11 cellular contexts compared by ENCODE assay signal in the genomic region with DNA sequence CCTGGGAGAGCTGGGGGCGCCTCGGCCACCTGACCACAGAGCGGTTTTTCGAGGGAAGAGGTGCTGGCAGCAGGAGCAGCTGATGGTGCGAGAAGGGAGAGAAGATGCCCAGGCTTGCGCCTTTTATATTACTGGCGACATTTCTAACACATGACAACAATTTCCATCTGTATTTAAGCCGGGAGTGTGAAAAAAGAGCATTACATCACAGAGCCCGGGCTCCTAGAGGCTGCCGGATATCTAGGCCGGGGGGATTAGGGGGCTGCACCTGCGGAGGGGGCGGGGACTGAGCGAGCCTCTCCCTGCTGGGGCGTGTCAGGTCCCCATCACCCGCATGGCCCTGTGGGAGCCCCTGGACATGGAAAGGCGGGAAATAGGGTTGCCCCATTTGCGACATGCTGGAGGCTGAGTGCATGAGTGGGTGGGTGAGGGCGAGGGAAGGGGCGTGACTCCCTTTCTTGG.
DNase-seq lines count a peak whose midpoint lies in the region; ATAC-seq and TF ChIP-seq lines count a peak whose summit lies in the region.
"Had no signal": no experiment of that assay in that cellular context is flagged by ENCODE, and none has a peak within 500 bp of the region (broad histone marks: within the 10 kb centered on the region; RNA-seq: fewer than 3 reads in every experiment).

No MANE protein-coding gene starts in this region.

- H3K9ac ChIP-seq in trophoblast cell (ENCODE audit: low read length) = no peak overlapping the region
- no peak overlapping the region for H3K9ac ChIP-seq in PC-3 (ENCODE audit: low read length)
- H3K9ac ChIP-seq: BLaER1 treated with 17β-estradiol and CSF1 and Interleukin-3, amounts not matched to agents 10 nM and 100 nM had no signal

- POLR2A ChIA-PET in PC-3 (lab: Charles Lee; ENCODE audit: unreplicated experiment) (no interaction called here), HEK293T (lab: Yijun Ruan, JAX) (no interaction called here)

- H3K18ac ChIP-seq in trophoblast cell (ENCODE audit: low read length) = no peak overlapping the region

- intact Hi-C loops in Calu3 (cut with micrococcal nuclease; ENCODE audit: unreplicated experiment) = no loop called here
- intact Hi-C loops in left ventricle myocardium superior (cut with micrococcal nuclease) = no loop called here
- intact Hi-C loops in PC-3 (cut with micrococcal nuclease) = no loop called here

- H3F3A ChIP-seq in PC-3 (ENCODE audit: low read length, unreplicated experiment) = no peaks in the 10 kb centered on the region

- no peak overlapping the region for H2AK5ac ChIP-seq in trophoblast cell (ENCODE audit: low read length)

- H3K36me3 ChIP-seq in WERI-Rb-1 (no peaks in the 10 kb centered on the region), trophoblast cell (ENCODE audit: control insufficient read depth in 1 of 2, insufficient read depth in 2 of 2, low read length in 2 of 2) (no peaks in the 10 kb centered on the region), PC-3 (ENCODE audit: low read depth, low read length) (no peaks in the 10 kb centered on the region)
- H3K36me3 ChIP-seq: BLaER1 treated with 17β-estradiol and CSF1 and Interleukin-3, amounts not matched to agents 10 nM and 100 nM had no signal

- ATAC-seq in left ventricle myocardium superior (peak; percentile 38), PC-3 (no peak)
- no peak for ATAC-seq in activated naive CD8-positive, alpha-beta T cell treated with anti-CD3 and anti-CD28 coated beads, Interleukin-2, amount 50 U/mL, for 24 hours
- ATAC-seq: activated CD8-positive, alpha-beta T cell treated with anti-CD3 and anti-CD28 coated beads, Interleukin-2, amount 10 ng/mL, durations not matched to agents 7 days and 5 days had no signal

- no peaks in the 10 kb centered on the region for H3K9me2 ChIP-seq in PC-3 (replicated peaks; ENCODE audit: low read length)

- H3K27me3 ChIP-seq in WERI-Rb-1 (ENCODE audit: insufficient read depth, low read depth, severe bottlenecking) = no peaks in the 10 kb centered on the region
- H3K27me3 ChIP-seq in trophoblast cell (ENCODE audit: insufficient read depth, low read length) = peaks cover 5% of the 10 kb centered on the region
- no peaks in the 10 kb centered on the region for H3K27me3 ChIP-seq in PC-3 (ENCODE audit: low read length)
- H3K27me3 ChIP-seq: BLaER1 treated with 17β-estradiol and CSF1 and Interleukin-3, amounts not matched to agents 10 nM and 100 nM had no signal

- H3K4me3 ChIP-seq in WERI-Rb-1 (ENCODE audit: low read depth, low read length) (peak overlapping the region; percentile 81), trophoblast cell (ENCODE audit: low read depth, low read length) (no peak overlapping the region), PC-3 (ENCODE audit: low read length) (no peak overlapping the region)
- H3K4me3 ChIP-seq: BLaER1 treated with 17β-estradiol and CSF1 and Interleukin-3, amounts not matched to agents 10 nM and 100 nM had no signal

- H2BK120ac ChIP-seq in trophoblast cell (ENCODE audit: insufficient read depth, low read length, poor library complexity) = no peak overlapping the region

- peak overlapping the region; percentile 93 for H3K27ac Mint-ChIP-seq in Calu3 (ENCODE audit: unreplicated experiment)
- no peak overlapping the region for H3K27ac Mint-ChIP-seq in activated naive CD8-positive, alpha-beta T cell treated with anti-CD3 and anti-CD28 coated beads, Interleukin-2, amount 50 U/mL, for 24 hours
- H3K27ac Mint-ChIP-seq: activated CD8-positive, alpha-beta T cell treated with anti-CD3 and anti-CD28 coated beads, Interleukin-2, amount 10 ng/mL, durations not matched to agents 7 days and 5 days had no signal

- no CpG with 5 or more reads among the region's 20 CpGs for WGBS in trophoblast cell (ENCODE audit: extremely low coverage, insufficient coverage, insufficient read length)

- no peak overlapping the region for H4K12ac ChIP-seq in trophoblast cell (ENCODE audit: low read depth, low read length)

- no peak overlapping the region for H4K91ac ChIP-seq in trophoblast cell (ENCODE audit: low read depth, low read length)

- H3K4me3 Mint-ChIP-seq in Calu3 (ENCODE audit: low read depth, unreplicated experiment) = peak overlapping the region; percentile 74
- H3K4me3 Mint-ChIP-seq in activated naive CD8-positive, alpha-beta T cell treated with anti-CD3 and anti-CD28 coated beads, Interleukin-2, amount 50 U/mL, for 24 hours = no peak overlapping the region
- H3K4me3 Mint-ChIP-seq: activated CD8-positive, alpha-beta T cell treated with anti-CD3 and anti-CD28 coated beads, Interleukin-2, amount 10 ng/mL, durations not matched to agents 7 days and 5 days had no signal

- CTCF ChIA-PET in Calu3 (lab: Charles Lee) = no interaction called here
- CTCF ChIA-PET in PC-3 (lab: Charles Lee) = no interaction called here
- CTCF ChIA-PET in HEK293T (lab: Yijun Ruan, JAX) = no interaction called here

- H3K4ac ChIP-seq in trophoblast cell (ENCODE audit: low read depth, low read length) = no peak overlapping the region

- no peak overlapping the region for H3K14ac ChIP-seq in trophoblast cell (ENCODE audit: low read length)

- TF ChIP-seq CTCF in Calu3 (IDR thresholded peaks at IDR 0.05; ENCODE audit: unreplicated experiment) (no peak), WERI-Rb-1 (IDR thresholded peaks at IDR 0.05; ENCODE audit: low read depth, low read length) (no peak), PC-3 (conservative IDR thresholded peaks at IDR 0.05; ENCODE audit: low read depth, low read length) (no peak)

- no peaks in the 10 kb centered on the region for H4K20me1 ChIP-seq in PC-3 (ENCODE audit: low read length)
- H4K20me1 ChIP-seq: BLaER1 treated with 17β-estradiol and CSF1 and Interleukin-3, amounts not matched to agents 10 nM and 100 nM had no signal

- H3K9me3 ChIP-seq in WERI-Rb-1 (ENCODE audit: severe bottlenecking) (no peaks in the 10 kb centered on the region), trophoblast cell (ENCODE audit: insufficient read depth, low read depth, low read length) (no peaks in the 10 kb centered on the region), PC-3 (ENCODE audit: low read length) (no peaks in the 10 kb centered on the region)

- peaks cover 12% of the 10 kb centered on the region for H3K36me3 Mint-ChIP-seq in Calu3 (ENCODE audit: insufficient read depth, unreplicated experiment)
- H3K36me3 Mint-ChIP-seq in activated naive CD8-positive, alpha-beta T cell treated with anti-CD3 and anti-CD28 coated beads, Interleukin-2, amount 50 U/mL, for 24 hours (ENCODE audit: low read depth) = no peaks in the 10 kb centered on the region

- DNase-seq in Calu3 = peak; percentile 11
- peak; percentile 56 for DNase-seq in WERI-Rb-1
- no peak for DNase-seq in left ventricle myocardium superior
- no peak for DNase-seq in trophoblast cell
- no peak for DNase-seq in PC-3
- DNase-seq in activated naive CD8-positive, alpha-beta T cell treated with anti-CD3 and anti-CD28 coated beads, Interleukin-2, amount 50 U/mL, for 24 hours = no peak
- no peak for DNase-seq in activated naive CD4-positive, alpha-beta T cell treated with anti-CD3 and anti-CD28 coated beads, Interleukin-2, amount 50 U/mL, for 16 hours
- no peak for DNase-seq in HEK293T (ENCODE audit: extremely low spot score)
- DNase-seq: activated CD8-positive, alpha-beta T cell treated with anti-CD3 and anti-CD28 coated beads, Interleukin-2, amount 10 ng/mL, durations not matched to agents 7 days and 5 days; KG1 had no signal

- H3K27ac ChIP-seq in WERI-Rb-1 (peak overlapping the region; percentile 84), trophoblast cell (ENCODE audit: low read depth, low read length) (no peak overlapping the region), PC-3 (ENCODE audit: low read length) (no peak overlapping the region)
- H3K27ac ChIP-seq: BLaER1 treated with 17β-estradiol and CSF1 and Interleukin-3, amounts not matched to agents 10 nM and 100 nM had no signal

- H2BK12ac ChIP-seq in trophoblast cell (ENCODE audit: low read length) = no peak overlapping the region

- peaks cover 31% of the 10 kb centered on the region for H3K4me1 Mint-ChIP-seq in Calu3 (ENCODE audit: low read depth, unreplicated experiment)
- H3K4me1 Mint-ChIP-seq in activated naive CD8-positive, alpha-beta T cell treated with anti-CD3 and anti-CD28 coated beads, Interleukin-2, amount 50 U/mL, for 24 hours = no peaks in the 10 kb centered on the region

- H3K27me3 Mint-ChIP-seq in Calu3 (ENCODE audit: unreplicated experiment) = no peaks in the 10 kb centered on the region
- peaks cover 6% of the 10 kb centered on the region for H3K27me3 Mint-ChIP-seq in activated naive CD8-positive, alpha-beta T cell treated with anti-CD3 and anti-CD28 coated beads, Interleukin-2, amount 50 U/mL, for 24 hours

- H3K9me3 Mint-ChIP-seq in Calu3 (ENCODE audit: low read depth, unreplicated experiment) = no peaks in the 10 kb centered on the region
- H3K9me3 Mint-ChIP-seq in activated naive CD8-positive, alpha-beta T cell treated with anti-CD3 and anti-CD28 coated beads, Interleukin-2, amount 50 U/mL, for 24 hours = peaks cover 6% of the 10 kb centered on the region

- H2AFZ ChIP-seq in trophoblast cell (ENCODE audit: insufficient read depth, low read length, poor library complexity) = no peak overlapping the region
- no peak overlapping the region for H2AFZ ChIP-seq in PC-3 (ENCODE audit: low read length)

- H3K4me2 ChIP-seq in trophoblast cell (ENCODE audit: low read length) = peak overlapping the region; percentile 70
- H3K4me2 ChIP-seq in PC-3 (ENCODE audit: low read length) = no peak overlapping the region
- H3K4me2 ChIP-seq: BLaER1 treated with 17β-estradiol and CSF1 and Interleukin-3, amounts not matched to agents 10 nM and 100 nM had no signal

- no peak overlapping the region for H2BK5ac ChIP-seq in trophoblast cell (ENCODE audit: low read depth, low read length, poor library complexity)

- BruUV-seq in Calu3 (replicated peaks; lab: Mats Ljungman, UMichigan) (no TSS peak), PC-3 (replicated peaks; lab: Mats Ljungman, UMichigan) (no TSS peak)

- H4K8ac ChIP-seq in trophoblast cell (ENCODE audit: low read depth, low read length) = no peak overlapping the region

- no peaks in the 10 kb centered on the region for H3K79me1 ChIP-seq in trophoblast cell (ENCODE audit: low read length)

- H3K4me1 ChIP-seq in trophoblast cell (ENCODE audit: control insufficient read depth in 1 of 2, insufficient read depth in 2 of 2, low read length in 2 of 2) (peaks cover 7 to 9% of the 10 kb centered on the region in 2 experiments), PC-3 (ENCODE audit: insufficient read depth, low read length) (no peaks in the 10 kb centered on the region)

- H3K79me2 ChIP-seq in trophoblast cell (ENCODE audit: control insufficient read depth, insufficient read depth, low read length, poor library complexity) = no peaks in the 10 kb centered on the region
- no peaks in the 10 kb centered on the region for H3K79me2 ChIP-seq in PC-3 (ENCODE audit: low read length)

- no peak overlapping the region for H3K23ac ChIP-seq in trophoblast cell (ENCODE audit: low read length)

TF ChIP-seq in HEK293T, 16 proteins besides CTCF, POLR2A, EP300 and RAD21 (continues in another document):
- no peak for TF ChIP-seq TARDBP (IDR thresholded peaks at IDR 0.05)
- TF ChIP-seq BHLHE40 (IDR thresholded peaks at IDR 0.05; ENCODE audit: borderline replicate concordance) = no peak
- TF ChIP-seq ELF4 (IDR thresholded peaks at IDR 0.05) = no peak
- no peak for TF ChIP-seq SP1 (IDR thresholded peaks at IDR 0.05)
- TF ChIP-seq ZNF384 (IDR thresholded peaks at IDR 0.05) = no peak
- TF ChIP-seq ARNT (IDR thresholded peaks at IDR 0.05) = no peak
- TF ChIP-seq FOXM1 (IDR thresholded peaks at IDR 0.05; ENCODE audit: borderline replicate concordance) = no peak

Comparison
In these comparisons a context has a peak if more than half of its experiments do, and no peak if none do; other contexts are left out.
1. DNase-seq: peak in Calu3 (single experiment) and WERI-Rb-1 (single experiment); none in left ventricle myocardium superior (single experiment), trophoblast cell (0 of 2), PC-3 (single experiment), activated naive CD8-positive, alpha-beta T cell treated with anti-CD3 and anti-CD28 coated beads, Interleukin-2, amount 50 U/mL, for 24 hours (single experiment), activated naive CD4-positive, alpha-beta T cell treated with anti-CD3 and anti-CD28 coated beads, Interleukin-2, amount 50 U/mL, for 16 hours (single experiment) and HEK293T (single experiment).